8 cellular contexts compared by ENCODE assay signal in genomic region chr6:26026833-26027490, GRCh38.
DNase-seq lines count a peak whose midpoint lies in the region; ATAC-seq and TF ChIP-seq lines count a peak whose summit lies in the region.

No MANE protein-coding gene starts in this region.

- peak overlapping the region; percentile 94 for H3K27ac Mint-ChIP-seq in chondrocyte (ENCODE audit: unreplicated experiment)

- TF ChIP-seq CTCF in chondrocyte (IDR thresholded peaks at IDR 0.05), result no peak

- H3K4me1 Mint-ChIP-seq in chondrocyte (ENCODE audit: low read depth), result peaks cover 43% of the 10 kb centered on the region

- peak; percentile 100 for TF ChIP-seq POLR2A in GM19099 (IDR thresholded peaks at IDR 0.05; ENCODE audit: extremely low read depth, insufficient read length, low read depth)

- no peaks in the 10 kb centered on the region for H3K27me3 ChIP-seq in layer of hippocampus (ENCODE audit: control insufficient read depth, insufficient read depth, low read length)

- H3K27me3 Mint-ChIP-seq in chondrocyte (ENCODE audit: low read depth), result no peaks in the 10 kb centered on the region

- peak; percentile 52 for ATAC-seq in HG03432 (IDR thresholded peaks at IDR 0.05; ENCODE audit: unreplicated experiment)

- peak overlapping the region; percentile 86 for H3K4me3 Mint-ChIP-seq in chondrocyte (ENCODE audit: unreplicated experiment)

- peak; percentile 79 for DNase-seq in AG20443 (ENCODE audit: low spot score)
- peak; percentile 92 for DNase-seq in NCI-H510A treated with DMSO at 0.1 percent for 48 hours (lab: John Stamatoyannopoulos, UW)
- DNase-seq in activated CD4-positive, alpha-beta T cell treated with anti-CD3 and anti-CD28 coated beads for 24 hours (ENCODE audit: low read depth in 2 of 2), result peak; percentile 85 to 92
- no peak for DNase-seq in chondrocyte (ENCODE audit: low spot score)
- peak; percentile 88 to 89 for DNase-seq in stimulated activated CD4-positive, alpha-beta T cell treated with anti-CD3 and anti-CD28 coated beads, Interleukin-2, amount 100 ng/mL, for 24 hours

- no peaks in the 10 kb centered on the region for H3K36me3 Mint-ChIP-seq in chondrocyte (ENCODE audit: low read depth)

- H3K27ac ChIP-seq in layer of hippocampus (ENCODE audit: low read depth, low read length), result peak overlapping the region; percentile 86

- no peaks in the 10 kb centered on the region for H3K9me3 Mint-ChIP-seq in chondrocyte (ENCODE audit: low read depth)
